19 cellular contexts compared by ENCODE assay signal in the genomic region with DNA sequence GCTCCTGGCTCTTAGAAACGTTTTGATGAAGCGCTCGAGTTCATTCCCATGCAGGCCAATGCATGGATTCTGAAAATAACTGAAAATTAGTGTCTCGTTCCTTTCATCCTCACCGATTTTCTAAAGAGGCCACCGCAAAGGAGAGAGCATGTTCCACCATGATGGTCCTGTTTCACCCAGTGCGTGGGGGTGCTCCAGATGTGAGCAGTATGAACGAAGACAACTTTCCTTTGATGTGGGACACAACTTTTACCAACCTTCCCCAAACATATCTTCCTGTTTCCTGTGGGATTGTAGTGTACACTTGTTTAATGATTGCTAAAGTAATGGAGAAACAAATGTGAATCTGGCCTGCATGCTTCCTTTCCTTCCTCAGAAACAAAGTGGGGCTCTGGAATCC.
A peak's percentile ranks its signal among the peaks of the same experiment; 100 is the strongest.
DNase-seq lines count a peak whose midpoint lies in the region; TF ChIP-seq lines count a peak whose summit lies in the region.
"Had no signal": no experiment of that assay in that cellular context is flagged by ENCODE, and none has a peak within 500 bp of the region (broad histone marks: within the 10 kb centered on the region; RNA-seq: fewer than 3 reads in every experiment).

No MANE protein-coding gene starts in this region.

- H3K27ac ChIP-seq in BLaER1 treated with 17β-estradiol and CSF1 and Interleukin-3, amounts not matched to agents 10 nM and 100 nM = peak overlapping the region in 9 of 11 experiments; percentile 4 to 99 (median 51); a peak in 14 of 22 replicates
- H3K27ac ChIP-seq in neural progenitor cell = no peak overlapping the region
- H3K27ac ChIP-seq in tibial artery = no peak overlapping the region
- H3K27ac ChIP-seq in A673 (ENCODE audit: low read depth, low read length, poor library complexity, severe bottlenecking) = no peak overlapping the region
- H3K27ac ChIP-seq: GM23248, HL-60 had no signal

- H3K9me3 ChIP-seq in BLaER1 treated with 17β-estradiol and CSF1 and Interleukin-3, amounts not matched to agents 10 nM and 100 nM (replicated peaks in 1 of 11) = no peaks in the 10 kb centered on the region
- no peaks in the 10 kb centered on the region for H3K9me3 ChIP-seq in neural progenitor cell (ENCODE audit: low read depth)
- H3K9me3 ChIP-seq in tibial artery = no peaks in the 10 kb centered on the region
- no peaks in the 10 kb centered on the region for H3K9me3 ChIP-seq in A673 (ENCODE audit: low read depth, low read length, poor library complexity, severe bottlenecking)
- H3K9me3 ChIP-seq: BE2C, HAP-1 had no signal

- no peak overlapping the region for H3K4me3 Mint-ChIP-seq in neural progenitor cell
- H3K4me3 Mint-ChIP-seq: CD14-positive monocyte; CD4-positive, alpha-beta memory T cell had no signal

- H3K9me3 Mint-ChIP-seq in neural progenitor cell = no peaks in the 10 kb centered on the region
- H3K9me3 Mint-ChIP-seq: CD14-positive monocyte; CD4-positive, alpha-beta memory T cell had no signal

- H3K27me3 Mint-ChIP-seq in neural progenitor cell (ENCODE audit: insufficient read depth, low read depth) = peaks cover 2% of the 10 kb centered on the region

- no peaks in the 10 kb centered on the region for H3K27me3 ChIP-seq in BLaER1 treated with 17β-estradiol and CSF1 and Interleukin-3, amounts not matched to agents 10 nM and 100 nM
- H3K27me3 ChIP-seq in neural progenitor cell = no peaks in the 10 kb centered on the region
- no peaks in the 10 kb centered on the region for H3K27me3 ChIP-seq in tibial artery
- no peaks in the 10 kb centered on the region for H3K27me3 ChIP-seq in A673 (replicated peaks; ENCODE audit: insufficient read depth, low read depth, low read length, poor library complexity)
- H3K27me3 ChIP-seq: BE2C had no signal

- H3K4me1 Mint-ChIP-seq in neural progenitor cell = peaks cover 36% of the 10 kb centered on the region

- POLR2A ChIA-PET in A673 (lab: Charles Lee; ENCODE audit: low non-redundant PET) = no interaction called here

- DNase-seq in Kasumi-1 (lab: John Stamatoyannopoulos, UW) (peak; percentile 39 to 71), kidney tubule cell (ENCODE audit: low spot score) (peak; percentile 13), neural progenitor cell (ENCODE audit: low spot score) (no peak), tibial artery (no peak), A673 (ENCODE audit: low spot score) (no peak), putamen (ENCODE audit: low spot score) (no peak)
- DNase-seq in stimulated activated CD4-positive, alpha-beta T cell treated with anti-CD3 and anti-CD28 coated beads, Interleukin-2, amount 100 ng/mL, for 24 hours = no peak
- DNase-seq: ACHN; BE2C; Calu3; CD4-positive, alpha-beta memory T cell; DMS53; GM23248; IMR-90; KBM-7 had no signal

- H3K27ac Mint-ChIP-seq in neural progenitor cell = peak overlapping the region; percentile 86
- H3K27ac Mint-ChIP-seq: CD14-positive monocyte; CD4-positive, alpha-beta memory T cell had no signal

- CTCF ChIA-PET in A673 (lab: Charles Lee) = no interaction called here

- H3K9ac ChIP-seq in BLaER1 treated with 17β-estradiol and CSF1 and Interleukin-3, amounts not matched to agents 10 nM and 100 nM = no peak overlapping the region
- H3K9ac ChIP-seq in neural progenitor cell = no peak overlapping the region
- H3K9ac ChIP-seq: GM23248 had no signal

- intact Hi-C loops in tibial artery (cut with DNase I; ENCODE audit: low total_unique reads) = no loop called here
- intact Hi-C loops in A673 (cut with micrococcal nuclease; ENCODE audit: unreplicated experiment) = no loop called here

- no peaks in the 10 kb centered on the region for H4K20me1 ChIP-seq in BLaER1 treated with 17β-estradiol and CSF1 and Interleukin-3, amounts not matched to agents 10 nM and 100 nM
- peaks cover 14% of the 10 kb centered on the region for H4K20me1 ChIP-seq in neural progenitor cell (ENCODE audit: low read depth)

- BruUV-seq in A673 (replicated peaks; lab: Mats Ljungman, UMichigan) = no TSS peak

- peaks cover 46 to 99% (median 76%) of the 10 kb centered on the region in 11 experiments for H3K36me3 ChIP-seq in BLaER1 treated with 17β-estradiol and CSF1 and Interleukin-3, amounts not matched to agents 10 nM and 100 nM
- H3K36me3 ChIP-seq in neural progenitor cell (peaks cover 4% of the 10 kb centered on the region), tibial artery (peaks cover 0 to 10% (median 3%) of the 10 kb centered on the region in 3 donors), A673 (ENCODE audit: insufficient read depth, low read length, poor library complexity, severe bottlenecking) (no peaks in the 10 kb centered on the region)
- H3K36me3 ChIP-seq: BE2C, HAP-1 had no signal

- H3K79me2 ChIP-seq in neural progenitor cell (ENCODE audit: low read depth) = no peaks in the 10 kb centered on the region

- peaks cover 21 to 86% (median 68%) of the 10 kb centered on the region in 10 experiments for H3K4me1 ChIP-seq in BLaER1 treated with 17β-estradiol and CSF1 and Interleukin-3, amounts not matched to agents 10 nM and 100 nM
- H3K4me1 ChIP-seq in neural progenitor cell = peaks cover 22% of the 10 kb centered on the region
- H3K4me1 ChIP-seq in tibial artery = no peaks in the 10 kb centered on the region
- peaks cover 17% of the 10 kb centered on the region for H3K4me1 ChIP-seq in A673 (ENCODE audit: insufficient read depth, low read length, poor library complexity, severe bottlenecking)
- H3K4me1 ChIP-seq: BE2C, HAP-1 had no signal

- H2AFZ ChIP-seq in neural progenitor cell (replicated peaks) = no peak overlapping the region
- H2AFZ ChIP-seq: GM23248 had no signal

- peaks cover 21% of the 10 kb centered on the region for H3K36me3 Mint-ChIP-seq in neural progenitor cell
- H3K36me3 Mint-ChIP-seq: CD14-positive monocyte; CD4-positive, alpha-beta memory T cell had no signal

- TF ChIP-seq CTCF in neural progenitor cell (IDR thresholded peaks at IDR 0.05) (no peak), tibial artery (IDR thresholded peaks at IDR 0.05) (no peak), A673 (conservative IDR thresholded peaks at IDR 0.05; ENCODE audit: low read depth, low read length) (no peak)

- peak overlapping the region; percentile 41 to 80 (median 65) for H3K4me2 ChIP-seq in BLaER1 treated with 17β-estradiol and CSF1 and Interleukin-3, amounts not matched to agents 10 nM and 100 nM
- H3K4me2 ChIP-seq in neural progenitor cell = no peak overlapping the region

- H3F3A ChIP-seq in neural progenitor cell (ENCODE audit: low read depth) = peaks cover 19% of the 10 kb centered on the region

- no peak overlapping the region for H3K4me3 ChIP-seq in BLaER1 treated with 17β-estradiol and CSF1 and Interleukin-3, amounts not matched to agents 10 nM and 100 nM
- H3K4me3 ChIP-seq in neural progenitor cell (no peak overlapping the region), tibial artery (no peak overlapping the region), A673 (ENCODE audit: low read depth, low read length, poor library complexity, severe bottlenecking) (no peak overlapping the region)
- H3K4me3 ChIP-seq: GM23248, HAP-1 had no signal

Comparison
In these comparisons a context has a peak if more than half of its experiments do, and no peak if none do; other contexts are left out.
1. H3K27ac ChIP-seq: peak in BLaER1 treated with 17β-estradiol and CSF1 and Interleukin-3, amounts not matched to agents 10 nM and 100 nM (9 of 11); none in neural progenitor cell (single experiment), tibial artery (0 of 2) and A673 (single experiment).
2. DNase-seq: peak in Kasumi-1 (2 of 2) and kidney tubule cell (single experiment); none in neural progenitor cell (single experiment), tibial artery (0 of 2), A673 (single experiment), putamen (single experiment) and stimulated activated CD4-positive, alpha-beta T cell treated with anti-CD3 and anti-CD28 coated beads, Interleukin-2, amount 100 ng/mL, for 24 hours (0 of 2).